20 cellular contexts compared by ENCODE assay signal in the genomic region with DNA sequence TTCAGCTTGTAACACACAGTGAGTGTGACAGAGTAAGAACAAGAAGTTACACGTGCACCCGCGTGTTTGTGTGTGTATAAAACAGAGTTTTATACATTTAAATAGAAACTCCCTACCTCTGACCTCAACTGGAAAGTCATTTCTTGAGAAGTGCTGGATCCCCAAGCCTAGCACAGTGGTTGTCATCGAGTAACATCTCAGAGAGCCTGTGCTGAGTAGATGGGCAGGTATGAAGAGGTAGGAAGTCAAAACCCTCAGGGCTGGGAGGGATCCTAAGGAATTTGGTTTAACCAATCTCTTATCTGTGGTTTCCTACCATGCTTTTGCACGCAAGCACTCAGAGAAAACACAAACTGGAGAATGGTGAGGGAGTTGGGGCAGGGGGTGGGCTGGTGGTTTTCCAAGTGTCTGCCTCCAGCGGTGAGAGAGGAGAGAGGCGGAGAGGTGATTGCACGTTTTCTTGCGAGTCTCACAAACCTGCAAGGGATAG. TPM values are rescaled to one million over a fixed set of nuclear protein-coding genes. Genes with fewer than 3 reads are reported as not detected.
DNase-seq lines count a peak whose midpoint lies in the region; ATAC-seq, FAIRE-seq and TF ChIP-seq lines count a peak whose summit lies in the region.
"Had no signal": no experiment of that assay in that cellular context is flagged by ENCODE, and none has a peak within 500 bp of the region (broad histone marks: within the 10 kb centered on the region; RNA-seq: fewer than 3 reads in every experiment).

No MANE protein-coding gene starts in this region.

- CTCF ChIA-PET in activated CD4-positive, alpha-beta T cell treated with anti-CD3 and anti-CD28 coated beads for 36 hours (lab: Charles Lee): interaction anchor here (0.8 to 0.9 kb wide), 2 partner anchors 10 to 51 kb away, joined by 3 to 4 read pairs; no protein-coding TSS in a partner anchor
- CTCF ChIA-PET in PC-3 (lab: Charles Lee): no interaction called here

- H3K9ac ChIP-seq in PC-3 (ENCODE audit: low read length): peak overlapping the region; percentile 72
- H3K9ac ChIP-seq in mesendoderm (ENCODE audit: low read length): no peak overlapping the region

- H3F3A ChIP-seq in PC-3 (ENCODE audit: low read length, unreplicated experiment): peaks cover 4% of the 10 kb centered on the region

- no peak overlapping the region for H3K23ac ChIP-seq in mesendoderm (ENCODE audit: low read length)

- no peak overlapping the region for H2BK120ac ChIP-seq in mesendoderm (ENCODE audit: low read depth, low read length)

- H3K4me1 ChIP-seq in PC-3 (ENCODE audit: insufficient read depth, low read length): peaks cover 55% of the 10 kb centered on the region
- H3K4me1 ChIP-seq in mesendoderm (ENCODE audit: control insufficient read depth, low read depth, low read length): peaks cover 11% of the 10 kb centered on the region
- H3K4me1 ChIP-seq: uterus had no signal

- peak; percentile 17 for DNase-seq in activated CD4-positive, alpha-beta T cell treated with anti-CD3 and anti-CD28 coated beads for 36 hours
- DNase-seq in activated CD4-positive, alpha-beta T cell treated with anti-CD3 and anti-CD28 coated beads, Interleukin-2, amount 50 U/mL, for 4 hours: no peak
- DNase-seq in PC-3: peak; percentile 97
- DNase-seq in bronchial epithelial cell (ENCODE audit: low read depth): peak; percentile 83
- DNase-seq in mesendoderm: peak; percentile 92
- DNase-seq in foreskin melanocyte: no peak
- DNase-seq: 8988T; EL; IMR-90; mucosa of descending colon; NCI-H1436; stimulated activated naive CD4-positive, alpha-beta T cell treated with Interleukin-2 at 50 U/mL for 16 hours; uterus had no signal

- H2BK5ac ChIP-seq in mesendoderm (ENCODE audit: low read length): no peak overlapping the region

- peak; percentile 46 for TF ChIP-seq CTCF in PC-3 (conservative IDR thresholded peaks at IDR 0.05; ENCODE audit: low read depth, low read length)
- peak; percentile 33 for TF ChIP-seq CTCF in bronchial epithelial cell (IDR thresholded peaks at IDR 0.05; ENCODE audit: insufficient read depth, low read length, severe bottlenecking)

- H3K56ac ChIP-seq in mesendoderm (ENCODE audit: low read length): peak overlapping the region; percentile 53

- BruUV-seq in PC-3 (replicated peaks; lab: Mats Ljungman, UMichigan): no TSS peak

- intact Hi-C loops in activated CD4-positive, alpha-beta T cell treated with anti-CD3 and anti-CD28 coated beads for 36 hours (cut with DNase I, micrococcal nuclease): loop anchor here in 1 of 2 experiments (10.0 kb wide), 1 partner anchor 587 kb away; no protein-coding TSS in a partner anchor
- intact Hi-C loops in PC-3 (cut with micrococcal nuclease): no loop called here

- no peak overlapping the region for H2BK15ac ChIP-seq in mesendoderm (replicated peaks; ENCODE audit: low read depth)

- 0 out of 2 replicates have a peak overlapping the region, but pooled peaks have one; percentile 12 for H2AFZ ChIP-seq in PC-3 (ENCODE audit: low read length)

- H3K27me3 ChIP-seq in PC-3 (ENCODE audit: low read length) (no peaks in the 10 kb centered on the region), bronchial epithelial cell (ENCODE audit: control insufficient read depth, insufficient read depth, low read length) (no peaks in the 10 kb centered on the region), mesendoderm (ENCODE audit: insufficient read depth, low read length, poor library complexity) (no peaks in the 10 kb centered on the region)
- H3K27me3 ChIP-seq: uterus had no signal

- no peak overlapping the region for H4K8ac ChIP-seq in mesendoderm (ENCODE audit: low read depth, low read length)

- no CpG with 5 or more reads among the region's 9 CpGs for WGBS in mesendoderm (ENCODE audit: extremely low coverage, insufficient coverage, low lambda C conversion rate)

- H3K79me1 ChIP-seq in mesendoderm (ENCODE audit: low read length): no peaks in the 10 kb centered on the region

- H3K27ac ChIP-seq in PC-3 (ENCODE audit: low read length) (peak overlapping the region; percentile 95), mesendoderm (ENCODE audit: low read depth, low read length) (no peak overlapping the region)
- H3K27ac ChIP-seq: C4-2B, skin epidermis, uterus had no signal

- no peaks in the 10 kb centered on the region for H4K20me1 ChIP-seq in PC-3 (ENCODE audit: low read length)

- peak overlapping the region; percentile 80 for H3K4me2 ChIP-seq in PC-3 (ENCODE audit: low read length)
- H3K4me2 ChIP-seq in mesendoderm (ENCODE audit: low read length): no peak overlapping the region

- no peak overlapping the region for H2AK5ac ChIP-seq in mesendoderm (ENCODE audit: low read length)

- no peaks in the 10 kb centered on the region for H3K9me3 ChIP-seq in PC-3 (ENCODE audit: low read length)
- H3K9me3 ChIP-seq: mucosa of descending colon, uterus had no signal

- H3K4me3 Mint-ChIP-seq in activated CD4-positive, alpha-beta T cell treated with anti-CD3 and anti-CD28 coated beads for 36 hours: no peak overlapping the region
- H3K4me3 Mint-ChIP-seq: dendritic cell treated with granulocyte-macrophage colony-stimulating factor and Interleukin-4, amounts not matched to agents 40 ng/mL and 50 ng/mL, for 4 days had no signal

- H3K18ac ChIP-seq in mesendoderm (ENCODE audit: low read length): peak overlapping the region; percentile 56

- H3K27me3 Mint-ChIP-seq in activated CD4-positive, alpha-beta T cell treated with anti-CD3 and anti-CD28 coated beads for 36 hours: peaks cover 79% of the 10 kb centered on the region

- H3K4me3 ChIP-seq in PC-3 (ENCODE audit: low read length) (peak overlapping the region; percentile 52), bronchial epithelial cell (ENCODE audit: low read depth, low read length) (no peak overlapping the region), mesendoderm (ENCODE audit: low read length) (no peak overlapping the region)
- H3K4me3 ChIP-seq: mucosa of descending colon, skin epidermis, uterus had no signal

- no peaks in the 10 kb centered on the region for H3K36me3 ChIP-seq in PC-3 (ENCODE audit: low read depth, low read length)
- no peaks in the 10 kb centered on the region for H3K36me3 ChIP-seq in bronchial epithelial cell (ENCODE audit: control insufficient read depth, insufficient read depth, low read length)
- no peaks in the 10 kb centered on the region for H3K36me3 ChIP-seq in mesendoderm (ENCODE audit: control insufficient read depth, insufficient read depth, low read length)
- H3K36me3 ChIP-seq: uterus had no signal

- no peak overlapping the region for H3K4ac ChIP-seq in mesendoderm (ENCODE audit: low read depth, low read length)

- H3K27ac Mint-ChIP-seq in activated CD4-positive, alpha-beta T cell treated with anti-CD3 and anti-CD28 coated beads for 36 hours: no peak overlapping the region
- H3K27ac Mint-ChIP-seq: dendritic cell treated with granulocyte-macrophage colony-stimulating factor and Interleukin-4, amounts not matched to agents 40 ng/mL and 50 ng/mL, for 4 days had no signal

- no peak for FAIRE-seq in bronchial epithelial cell (lab: Jason Lieb, UNC)

- no peak overlapping the region for H4K5ac ChIP-seq in mesendoderm (ENCODE audit: low read length)

- POLR2A ChIA-PET in activated CD4-positive, alpha-beta T cell treated with anti-CD3 and anti-CD28 coated beads for 36 hours (lab: Charles Lee): no interaction called here
- POLR2A ChIA-PET in PC-3 (lab: Charles Lee; ENCODE audit: unreplicated experiment): no interaction called here

- peaks cover 4% of the 10 kb centered on the region for H3K4me1 Mint-ChIP-seq in activated CD4-positive, alpha-beta T cell treated with anti-CD3 and anti-CD28 coated beads for 36 hours

- H3K79me2 ChIP-seq in PC-3 (ENCODE audit: low read length): peaks cover 85% of the 10 kb centered on the region
- no peaks in the 10 kb centered on the region for H3K79me2 ChIP-seq in mesendoderm (ENCODE audit: control insufficient read depth, insufficient read depth, low read length)

- peaks cover 7% of the 10 kb centered on the region for H3K9me3 Mint-ChIP-seq in activated CD4-positive, alpha-beta T cell treated with anti-CD3 and anti-CD28 coated beads for 36 hours (ENCODE audit: low read depth)

- peaks cover 5% of the 10 kb centered on the region for H3K36me3 Mint-ChIP-seq in activated CD4-positive, alpha-beta T cell treated with anti-CD3 and anti-CD28 coated beads for 36 hours (ENCODE audit: low read depth)

- ATAC-seq in activated CD4-positive, alpha-beta T cell treated with anti-CD3 and anti-CD28 coated beads for 36 hours: peak; percentile 76
- ATAC-seq in PC-3 (peak; percentile 84), HG03354 (IDR thresholded peaks at IDR 0.05; ENCODE audit: poor library complexity, severe bottlenecking, unreplicated experiment) (no peak), GM18907 (IDR thresholded peaks at IDR 0.05; ENCODE audit: unreplicated experiment) (no peak)
- ATAC-seq: mucosa of descending colon had no signal

- H3K9me2 ChIP-seq in PC-3 (replicated peaks; ENCODE audit: low read length): no peaks in the 10 kb centered on the region

RNA-seq across cellular contexts. Expression of a gene that starts 9.2 kb away (rescaled TPM):
- total RNA-seq in activated CD4-positive, alpha-beta T cell treated with anti-CD3 and anti-CD28 coated beads for 36 hours: under 1 TPM in 1 of 2 experiments, not detected in 1; 0.23 TPM
- total RNA-seq in PC-3 (2014; rRNA removed) (15.5 and 16.3 TPM in 2 replicates), bronchial epithelial cell (not detected in 2 replicates)
- 1.3 TPM for polyA plus RNA-seq in mesendoderm (2013, experiment 1 of 2)
- 1.3 TPM for polyA plus RNA-seq in mesendoderm (2013, experiment 2 of 2)
- total RNA-seq: fibroblast of lung, IMR-90, NCI-H460 had no signal
- polyA plus RNA-seq: fibroblast of lung, IMR-90 had no signal

Comparison
In these comparisons a context has a peak if more than half of its experiments do, and no peak if none do; other contexts are left out.
1. DNase-seq: peak in activated CD4-positive, alpha-beta T cell treated with anti-CD3 and anti-CD28 coated beads for 36 hours (single experiment), PC-3 (single experiment), bronchial epithelial cell (single experiment) and mesendoderm (single experiment); none in activated CD4-positive, alpha-beta T cell treated with anti-CD3 and anti-CD28 coated beads, Interleukin-2, amount 50 U/mL, for 4 hours (0 of 2) and foreskin melanocyte (single experiment).
2. ATAC-seq: peak in activated CD4-positive, alpha-beta T cell treated with anti-CD3 and anti-CD28 coated beads for 36 hours (single experiment) and PC-3 (single experiment); none in HG03354 (single experiment) and GM18907 (single experiment).
3. RNA of a gene that starts 9.2 kb away (total RNA-seq): 15.5 to 16.3 TPM in PC-3; 0.23 TPM in activated CD4-positive, alpha-beta T cell treated with anti-CD3 and anti-CD28 coated beads for 36 hours and not detected in bronchial epithelial cell; every median in the first group is over 10 times any median in the second.